In the genomic region with DNA sequence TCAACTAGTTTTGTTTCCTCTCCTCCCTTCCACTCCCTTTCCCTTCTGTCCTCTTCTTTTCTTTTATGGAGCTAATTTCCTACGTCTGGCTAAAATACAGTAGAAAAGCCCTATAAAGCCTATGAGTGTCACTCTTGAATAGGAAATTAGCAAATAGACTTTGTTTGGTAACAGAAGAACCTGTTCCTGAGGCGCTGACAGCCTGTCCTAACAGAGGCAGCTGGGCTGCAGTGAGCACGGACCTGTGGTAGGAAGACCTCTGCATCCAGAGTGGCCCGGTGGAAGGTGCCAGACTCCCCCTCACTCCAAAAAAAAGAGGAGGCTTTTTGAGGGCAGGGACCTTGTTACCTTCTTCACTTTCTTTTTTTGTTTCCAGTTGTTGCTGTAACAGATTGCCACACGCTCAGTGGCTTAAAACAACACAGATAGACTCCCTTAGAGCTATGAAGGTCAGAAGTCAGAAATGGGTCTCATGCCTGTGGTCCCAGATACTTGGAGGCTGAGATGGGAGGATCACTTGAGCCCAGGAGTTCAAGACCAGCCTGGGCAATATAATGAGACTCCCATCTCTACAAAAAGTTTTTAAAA, we compare ENCODE assay signal across 9 cellular contexts.
DNase-seq lines count a peak whose midpoint lies in the region; ATAC-seq lines count a peak whose summit lies in the region.
"Had no signal": no experiment of that assay in that cellular context is flagged by ENCODE, and none has a peak within 500 bp of the region (broad histone marks: within the 10 kb centered on the region; RNA-seq: fewer than 3 reads in every experiment).

No MANE protein-coding gene starts in this region.

- DNase-seq in Right ventricle myocardium inferior (ENCODE audit: missing footprints), result no peak
- DNase-seq in cardiac septum (ENCODE audit: low spot score), result no peak
- peak; percentile 19 for DNase-seq in midbrain (lab: John Stamatoyannopoulos, UW)
- DNase-seq in A172 (ENCODE audit: low spot score), result no peak
- DNase-seq: activated gamma-delta T cell had no signal

- peak overlapping the region; percentile 49 for H3K27ac ChIP-seq in cingulate gyrus (ENCODE audit: low read depth, low read length)

- intact Hi-C loops in Right ventricle myocardium inferior (cut with DNase I), result loop anchor here (5.0 kb wide), 1 partner anchor 148 kb away; no protein-coding TSS in a partner anchor
- intact Hi-C loops in cardiac septum (cut with DNase I), result no loop called here

- ATAC-seq in Right ventricle myocardium inferior (peak; percentile 60), GM18861 (IDR thresholded peaks at IDR 0.05; ENCODE audit: unreplicated experiment) (no peak), HG03469 (IDR thresholded peaks at IDR 0.05; ENCODE audit: unreplicated experiment) (no peak), GM19324 (IDR thresholded peaks at IDR 0.05; ENCODE audit: low FRiP score, unreplicated experiment) (no peak)
